ENCODE assay signal across 10 cellular contexts in the genomic region with DNA sequence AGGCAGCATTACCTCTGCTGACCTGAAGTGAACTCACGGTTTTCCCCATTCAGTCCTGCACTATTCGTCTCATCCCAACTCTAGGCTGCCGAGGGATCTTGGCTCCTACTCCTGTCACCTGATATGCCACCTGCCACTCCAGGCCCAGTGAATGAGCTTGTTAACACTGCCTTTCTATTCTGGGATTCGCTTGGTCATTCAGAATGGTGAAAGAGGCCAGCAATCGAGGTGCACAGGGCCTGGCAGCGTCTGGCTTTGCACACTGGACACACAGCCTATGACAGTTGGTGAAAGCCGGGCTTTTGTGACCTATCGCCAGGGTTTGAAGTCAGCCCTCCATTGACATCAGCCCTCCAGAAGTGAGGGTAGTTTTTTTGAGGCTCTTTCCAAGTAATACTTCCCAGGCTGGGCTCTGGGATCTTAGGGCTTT. TPM values are rescaled to one million over a fixed set of nuclear protein-coding genes. Genes with fewer than 3 reads are reported as not detected.
DNase-seq lines count a peak whose midpoint lies in the region; ATAC-seq, FAIRE-seq and TF ChIP-seq lines count a peak whose summit lies in the region.
"Had no signal": no experiment of that assay in that cellular context is flagged by ENCODE, and none has a peak within 500 bp of the region (broad histone marks: within the 10 kb centered on the region; RNA-seq: fewer than 3 reads in every experiment).

No MANE protein-coding gene starts in this region.

- no peak overlapping the region for H3K27ac Mint-ChIP-seq in activated T-cell treated with anti-CD3 and anti-CD28 coated beads, Interleukin-2, amount 50 U/mL, for 72 hours

- H3K9me3 ChIP-seq in esophagus muscularis mucosa (no peaks in the 10 kb centered on the region), pancreas (no peaks in the 10 kb centered on the region)
- H3K9me3 ChIP-seq: BLaER1 had no signal

- no peak overlapping the region for H3K4me3 Mint-ChIP-seq in activated T-cell treated with anti-CD3 and anti-CD28 coated beads, Interleukin-2, amount 50 U/mL, for 72 hours

- H3K4me3 ChIP-seq in esophagus muscularis mucosa (no peak overlapping the region), pancreas (no peak overlapping the region)
- H3K4me3 ChIP-seq: BLaER1 had no signal

- H3K4me1 ChIP-seq in esophagus muscularis mucosa (peaks cover 86 to 100% (median 96%) of the 10 kb centered on the region in 4 donors), pancreas (peaks cover 28 to 63% (median 38%) of the 10 kb centered on the region in 3 donors)

- WGBS in esophagus muscularis mucosa = 48% methylated on average over 8 of the region's 8 CpGs
- WGBS in pancreas, 2 donors = 13 to 16% methylated on average over 8 of the region's 8 CpGs

- H3K27ac ChIP-seq in esophagus muscularis mucosa (replicated peaks in 1 of 4) (peak overlapping the region; percentile 36 to 69 (median 61)), pancreas (peak overlapping the region; percentile 16 to 53 (median 38))
- H3K27ac ChIP-seq: BLaER1 had no signal

- no peaks in the 10 kb centered on the region for H3K27me3 Mint-ChIP-seq in activated T-cell treated with anti-CD3 and anti-CD28 coated beads, Interleukin-2, amount 50 U/mL, for 72 hours (ENCODE audit: low read depth)

- H3K36me3 ChIP-seq in esophagus muscularis mucosa = peaks cover 0 to 5% (median 0%) of the 10 kb centered on the region in 4 donors
- H3K36me3 ChIP-seq in pancreas = no peaks in the 10 kb centered on the region

- intact Hi-C loops in esophagus muscularis mucosa (cut with DNase I) = no loop called here
- intact Hi-C loops in pancreas (cut with DNase I) = no loop called here

- DNase-seq in DMS153 treated with DMSO at 0.1 percent for 48 hours (lab: John Stamatoyannopoulos, UW; ENCODE audit: unreplicated experiment) = peak; percentile 87
- peak; percentile 97 for DNase-seq in NCI-H2196 (lab: John Stamatoyannopoulos, UW; ENCODE audit: unreplicated experiment)
- no peak for DNase-seq in esophagus muscularis mucosa (ENCODE audit: extremely low spot score)
- DNase-seq in pancreas = peak in 3 of 6 donors; percentile 52 to 70 (median 66)
- DNase-seq in urothelium cell line (ENCODE audit: low spot score) = no peak
- no peak for DNase-seq in activated T-cell treated with anti-CD3 and anti-CD28 coated beads, Interleukin-2, amount 50 U/mL, for 72 hours
- no peak for DNase-seq in effector CD4-positive, alpha-beta T cell
- DNase-seq: HCEC 1CT had no signal

- H3K27me3 ChIP-seq in esophagus muscularis mucosa = no peaks in the 10 kb centered on the region
- no peaks in the 10 kb centered on the region for H3K27me3 ChIP-seq in pancreas
- H3K27me3 ChIP-seq: BLaER1 had no signal

- TF ChIP-seq EP300 in esophagus muscularis mucosa (IDR thresholded peaks at IDR 0.05) = no peak

- no peaks in the 10 kb centered on the region for H3K36me3 Mint-ChIP-seq in activated T-cell treated with anti-CD3 and anti-CD28 coated beads, Interleukin-2, amount 50 U/mL, for 72 hours (ENCODE audit: insufficient read depth in 2 of 2)

- no peak for TF ChIP-seq POLR2A in esophagus muscularis mucosa (IDR thresholded peaks at IDR 0.05; ENCODE audit: low read depth)

- TF ChIP-seq CTCF in esophagus muscularis mucosa (IDR thresholded peaks at IDR 0.05) = no peak
- TF ChIP-seq CTCF in pancreas (IDR thresholded peaks at IDR 0.05) = no peak

- ATAC-seq in pancreas (peak; percentile 73 to 84 (median 80)), GM19023 (IDR thresholded peaks at IDR 0.05; ENCODE audit: unreplicated experiment) (no peak)
- no peak for ATAC-seq in activated T-cell treated with anti-CD3 and anti-CD28 coated beads, Interleukin-2, amount 50 U/mL, for 72 hours (replicated peaks in 1 of 2)

- H3K4me1 Mint-ChIP-seq in activated T-cell treated with anti-CD3 and anti-CD28 coated beads, Interleukin-2, amount 50 U/mL, for 72 hours (ENCODE audit: low read depth) = peaks cover 23% of the 10 kb centered on the region

- FAIRE-seq in pancreas (lab: Jason Lieb, UNC) = no peak
- no peak for FAIRE-seq in urothelium cell line (lab: Jason Lieb, UNC)

- H3K9me3 Mint-ChIP-seq in activated T-cell treated with anti-CD3 and anti-CD28 coated beads, Interleukin-2, amount 50 U/mL, for 72 hours = no peaks in the 10 kb centered on the region

RNA-seq across cellular contexts. Expression of gene MYL9, which starts 59.3 kb away (rescaled TPM):
- total RNA-seq in esophagus muscularis mucosa (1,000 to 10,000 TPM; 2,169 to 3,466 (median 2,516) TPM), pancreas (10 to 100 TPM in 5 of 6 donors, 1 to 10 TPM in 1; 9.9 to 62.2 (median 20.1) TPM)
- 100 to 1,000 TPM in 1 of 2 donors, 10 to 100 TPM in 1; 64.9 to 122 TPM for polyA plus RNA-seq in pancreas
- 1 to 10 TPM in 1 of 2 donors, under 1 TPM in 1; 0.62 to 2.0 TPM for total RNA-seq in activated T-cell treated with anti-CD3 and anti-CD28 coated beads, Interleukin-2, amount 50 U/mL, for 72 hours

Comparison
In these comparisons a context has a peak if more than half of its experiments do, and no peak if none do; other contexts are left out.
1. DNase-seq: peak in DMS153 treated with DMSO at 0.1 percent for 48 hours (single experiment) and NCI-H2196 (single experiment); none in esophagus muscularis mucosa (single experiment), urothelium cell line (single experiment), activated T-cell treated with anti-CD3 and anti-CD28 coated beads, Interleukin-2, amount 50 U/mL, for 72 hours (0 of 2) and effector CD4-positive, alpha-beta T cell (single experiment).
2. ATAC-seq: peak in pancreas (4 of 4); none in GM19023 (single experiment) and activated T-cell treated with anti-CD3 and anti-CD28 coated beads, Interleukin-2, amount 50 U/mL, for 72 hours (0 of 2).
3. RNA of gene MYL9, which starts 59.3 kb away (total RNA-seq): 2,169 to 3,466 TPM in esophagus muscularis mucosa; 9.9 to 62.2 TPM in pancreas and 0.62 to 2.0 TPM in activated T-cell treated with anti-CD3 and anti-CD28 coated beads, Interleukin-2, amount 50 U/mL, for 72 hours; every median in the first group is over 10 times any median in the second.